ENCODE assay signal across 2 cellular contexts in the genomic region with DNA sequence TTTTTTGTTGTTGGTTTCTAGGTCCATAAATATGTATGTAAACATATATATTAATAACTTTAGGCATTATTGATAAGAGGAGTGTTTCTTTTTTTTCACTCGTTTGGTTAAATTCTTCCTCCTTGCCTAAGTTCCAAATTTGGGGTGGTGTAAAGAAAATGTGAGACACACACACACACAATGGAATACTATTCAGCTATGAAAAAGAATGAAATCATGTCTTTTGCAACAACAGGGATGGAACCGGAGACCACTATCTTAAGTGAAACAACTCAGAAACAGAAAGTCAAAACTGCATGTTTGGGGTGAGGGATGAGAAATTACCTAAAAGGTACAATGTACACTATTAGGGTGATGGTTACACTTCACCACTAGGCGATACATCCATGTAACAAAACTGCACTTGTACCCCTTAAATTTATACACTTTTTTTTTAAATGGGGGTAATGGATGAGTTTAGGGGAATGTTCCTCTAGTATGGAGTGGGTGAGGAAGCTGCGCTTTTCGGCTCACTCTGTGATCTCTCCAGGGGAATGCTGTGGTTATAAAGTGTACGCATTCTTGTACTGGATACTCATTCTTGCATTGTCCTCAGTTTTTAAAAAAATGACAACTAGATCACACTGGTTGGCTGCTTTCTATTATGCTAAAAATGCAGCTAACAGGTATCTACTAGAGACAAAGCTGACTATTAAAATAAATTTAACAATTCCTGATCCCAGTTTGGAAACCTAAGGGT.
TF ChIP-seq lines count a peak whose summit lies in the region.

No MANE protein-coding gene starts in this region.

TF ChIP-seq in HEK293, 187 proteins besides CTCF, POLR2A, EP300 and RAD21:
- TF ChIP-seq ZNF146 (tag by site-specific recombination; IDR thresholded peaks at IDR 0.05) = peak; percentile 52; the same call in 1 of the 2 replicates
- TF ChIP-seq, protein P1, sequence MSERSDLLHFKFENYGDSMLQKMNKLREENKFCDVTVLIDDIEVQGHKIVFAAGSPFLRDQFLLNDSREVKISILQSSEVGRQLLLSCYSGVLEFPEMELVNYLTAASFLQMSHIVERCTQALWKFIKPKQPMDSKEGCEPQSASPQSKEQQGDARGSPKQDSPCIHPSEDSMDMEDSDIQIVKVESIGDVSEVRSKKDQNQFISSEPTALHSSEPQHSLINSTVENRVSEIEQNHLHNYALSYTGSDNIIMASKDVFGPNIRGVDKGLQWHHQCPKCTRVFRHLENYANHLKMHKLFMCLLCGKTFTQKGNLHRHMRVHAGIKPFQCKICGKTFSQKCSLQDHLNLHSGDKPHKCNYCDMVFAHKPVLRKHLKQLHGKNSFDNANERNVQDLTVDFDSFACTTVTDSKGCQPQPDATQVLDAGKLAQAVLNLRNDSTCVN (tag by site-specific recombination; optimal IDR thresholded peaks at IDR 0.05) = no peak

TF ChIP-seq in HepG2, 621 proteins besides CTCF, POLR2A, EP300 and RAD21:
- TF ChIP-seq SNAI1 (CRISPR knock-in tag; IDR thresholded peaks at IDR 0.05; ENCODE audit: borderline replicate concordance) (no peak), RBM22 (optimal IDR thresholded peaks at IDR 0.05; ENCODE audit: low read length) (no peak), ZNF430 (CRISPR knock-in tag; IDR thresholded peaks at IDR 0.05) (no peak), ZNF20 (CRISPR knock-in tag; IDR thresholded peaks at IDR 0.05) (no peak), MEF2D (CRISPR knock-in tag; IDR thresholded peaks at IDR 0.05) (no peak), HOXA3 (CRISPR knock-in tag; IDR thresholded peaks at IDR 0.05) (no peak), DNMT3B (CRISPR knock-in tag; conservative IDR thresholded peaks at IDR 0.05) (no peak), KLF15 (CRISPR knock-in tag; IDR thresholded peaks at IDR 0.05; ENCODE audit: borderline replicate concordance) (no peak), ZNF615 (CRISPR knock-in tag; IDR thresholded peaks at IDR 0.05; ENCODE audit: borderline replicate concordance) (no peak), POLR2AphosphoS5 (IDR thresholded peaks at IDR 0.05; ENCODE audit: low read depth, low read length) (no peak), ZBTB20 (CRISPR knock-in tag; IDR thresholded peaks at IDR 0.05; ENCODE audit: borderline replicate concordance, low read depth) (no peak), ZNF83 (CRISPR knock-in tag; IDR thresholded peaks at IDR 0.05; ENCODE audit: borderline replicate concordance) (no peak)
- TF ChIP-seq, protein P2, sequence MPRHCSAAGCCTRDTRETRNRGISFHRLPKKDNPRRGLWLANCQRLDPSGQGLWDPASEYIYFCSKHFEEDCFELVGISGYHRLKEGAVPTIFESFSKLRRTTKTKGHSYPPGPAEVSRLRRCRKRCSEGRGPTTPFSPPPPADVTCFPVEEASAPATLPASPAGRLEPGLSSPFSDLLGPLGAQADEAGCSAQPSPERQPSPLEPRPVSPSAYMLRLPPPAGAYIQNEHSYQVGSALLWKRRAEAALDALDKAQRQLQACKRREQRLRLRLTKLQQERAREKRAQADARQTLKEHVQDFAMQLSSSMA (CRISPR knock-in tag; IDR thresholded peaks at IDR 0.05) = no peak
- TF ChIP-seq, protein P3, sequence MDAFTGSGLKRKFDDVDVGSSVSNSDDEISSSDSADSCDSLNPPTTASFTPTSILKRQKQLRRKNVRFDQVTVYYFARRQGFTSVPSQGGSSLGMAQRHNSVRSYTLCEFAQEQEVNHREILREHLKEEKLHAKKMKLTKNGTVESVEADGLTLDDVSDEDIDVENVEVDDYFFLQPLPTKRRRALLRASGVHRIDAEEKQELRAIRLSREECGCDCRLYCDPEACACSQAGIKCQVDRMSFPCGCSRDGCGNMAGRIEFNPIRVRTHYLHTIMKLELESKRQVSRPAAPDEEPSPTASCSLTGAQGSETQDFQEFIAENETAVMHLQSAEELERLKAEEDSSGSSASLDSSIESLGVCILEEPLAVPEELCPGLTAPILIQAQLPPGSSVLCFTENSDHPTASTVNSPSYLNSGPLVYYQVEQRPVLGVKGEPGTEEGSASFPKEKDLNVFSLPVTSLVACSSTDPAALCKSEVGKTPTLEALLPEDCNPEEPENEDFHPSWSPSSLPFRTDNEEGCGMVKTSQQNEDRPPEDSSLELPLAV (CRISPR knock-in tag; conservative IDR thresholded peaks at IDR 0.05; ENCODE audit: low read depth) = no peak
- TF ChIP-seq, protein P4, sequence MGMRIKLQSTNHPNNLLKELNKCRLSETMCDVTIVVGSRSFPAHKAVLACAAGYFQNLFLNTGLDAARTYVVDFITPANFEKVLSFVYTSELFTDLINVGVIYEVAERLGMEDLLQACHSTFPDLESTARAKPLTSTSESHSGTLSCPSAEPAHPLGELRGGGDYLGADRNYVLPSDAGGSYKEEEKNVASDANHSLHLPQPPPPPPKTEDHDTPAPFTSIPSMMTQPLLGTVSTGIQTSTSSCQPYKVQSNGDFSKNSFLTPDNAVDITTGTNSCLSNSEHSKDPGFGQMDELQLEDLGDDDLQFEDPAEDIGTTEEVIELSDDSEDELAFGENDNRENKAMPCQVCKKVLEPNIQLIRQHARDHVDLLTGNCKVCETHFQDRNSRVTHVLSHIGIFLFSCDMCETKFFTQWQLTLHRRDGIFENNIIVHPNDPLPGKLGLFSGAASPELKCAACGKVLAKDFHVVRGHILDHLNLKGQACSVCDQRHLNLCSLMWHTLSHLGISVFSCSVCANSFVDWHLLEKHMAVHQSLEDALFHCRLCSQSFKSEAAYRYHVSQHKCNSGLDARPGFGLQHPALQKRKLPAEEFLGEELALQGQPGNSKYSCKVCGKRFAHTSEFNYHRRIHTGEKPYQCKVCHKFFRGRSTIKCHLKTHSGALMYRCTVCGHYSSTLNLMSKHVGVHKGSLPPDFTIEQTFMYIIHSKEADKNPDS (CRISPR knock-in tag; IDR thresholded peaks at IDR 0.05) = no peak
- TF ChIP-seq, protein P5, sequence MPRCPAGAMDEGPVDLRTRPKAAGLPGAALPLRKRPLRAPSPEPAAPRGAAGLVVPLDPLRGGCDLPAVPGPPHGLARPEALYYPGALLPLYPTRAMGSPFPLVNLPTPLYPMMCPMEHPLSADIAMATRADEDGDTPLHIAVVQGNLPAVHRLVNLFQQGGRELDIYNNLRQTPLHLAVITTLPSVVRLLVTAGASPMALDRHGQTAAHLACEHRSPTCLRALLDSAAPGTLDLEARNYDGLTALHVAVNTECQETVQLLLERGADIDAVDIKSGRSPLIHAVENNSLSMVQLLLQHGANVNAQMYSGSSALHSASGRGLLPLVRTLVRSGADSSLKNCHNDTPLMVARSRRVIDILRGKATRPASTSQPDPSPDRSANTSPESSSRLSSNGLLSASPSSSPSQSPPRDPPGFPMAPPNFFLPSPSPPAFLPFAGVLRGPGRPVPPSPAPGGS (CRISPR knock-in tag; IDR thresholded peaks at IDR 0.05) = no peak
- TF ChIP-seq, protein P6, sequence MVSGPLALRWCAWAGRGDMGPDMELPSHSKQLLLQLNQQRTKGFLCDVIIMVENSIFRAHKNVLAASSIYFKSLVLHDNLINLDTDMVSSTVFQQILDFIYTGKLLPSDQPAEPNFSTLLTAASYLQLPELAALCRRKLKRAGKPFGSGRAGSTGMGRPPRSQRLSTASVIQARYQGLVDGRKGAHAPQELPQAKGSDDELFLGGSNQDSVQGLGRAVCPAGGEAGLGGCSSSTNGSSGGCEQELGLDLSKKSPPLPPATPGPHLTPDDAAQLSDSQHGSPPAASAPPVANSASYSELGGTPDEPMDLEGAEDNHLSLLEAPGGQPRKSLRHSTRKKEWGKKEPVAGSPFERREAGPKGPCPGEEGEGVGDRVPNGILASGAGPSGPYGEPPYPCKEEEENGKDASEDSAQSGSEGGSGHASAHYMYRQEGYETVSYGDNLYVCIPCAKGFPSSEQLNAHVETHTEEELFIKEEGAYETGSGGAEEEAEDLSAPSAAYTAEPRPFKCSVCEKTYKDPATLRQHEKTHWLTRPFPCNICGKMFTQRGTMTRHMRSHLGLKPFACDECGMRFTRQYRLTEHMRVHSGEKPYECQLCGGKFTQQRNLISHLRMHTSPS (CRISPR knock-in tag; IDR thresholded peaks at IDR 0.05; ENCODE audit: low read depth) = no peak
- TF ChIP-seq, protein P7, sequence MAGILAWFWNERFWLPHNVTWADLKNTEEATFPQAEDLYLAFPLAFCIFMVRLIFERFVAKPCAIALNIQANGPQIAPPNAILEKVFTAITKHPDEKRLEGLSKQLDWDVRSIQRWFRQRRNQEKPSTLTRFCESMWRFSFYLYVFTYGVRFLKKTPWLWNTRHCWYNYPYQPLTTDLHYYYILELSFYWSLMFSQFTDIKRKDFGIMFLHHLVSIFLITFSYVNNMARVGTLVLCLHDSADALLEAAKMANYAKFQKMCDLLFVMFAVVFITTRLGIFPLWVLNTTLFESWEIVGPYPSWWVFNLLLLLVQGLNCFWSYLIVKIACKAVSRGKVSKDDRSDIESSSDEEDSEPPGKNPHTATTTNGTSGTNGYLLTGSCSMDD (CRISPR knock-in tag; IDR thresholded peaks at IDR 0.05) = no peak
- TF ChIP-seq, protein P8, sequence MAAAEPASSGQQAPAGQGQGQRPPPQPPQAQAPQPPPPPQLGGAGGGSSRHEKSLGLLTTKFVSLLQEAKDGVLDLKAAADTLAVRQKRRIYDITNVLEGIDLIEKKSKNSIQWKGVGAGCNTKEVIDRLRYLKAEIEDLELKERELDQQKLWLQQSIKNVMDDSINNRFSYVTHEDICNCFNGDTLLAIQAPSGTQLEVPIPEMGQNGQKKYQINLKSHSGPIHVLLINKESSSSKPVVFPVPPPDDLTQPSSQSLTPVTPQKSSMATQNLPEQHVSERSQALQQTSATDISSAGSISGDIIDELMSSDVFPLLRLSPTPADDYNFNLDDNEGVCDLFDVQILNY (CRISPR knock-in tag; conservative IDR thresholded peaks at IDR 0.05) = no peak
